Comparison of ENCODE assay signal across 1 cellular context in genomic region chrX:139204903-139205667, GRCh38.
TF ChIP-seq lines count a peak whose summit lies in the region.

No MANE protein-coding gene starts in this region.

TF ChIP-seq in IMR-90, 13 proteins besides CTCF, POLR2A, EP300 and RAD21:
- no peak for TF ChIP-seq CHD1 (IDR thresholded peaks at IDR 0.05; ENCODE audit: low read depth, low read length)
- no peak for TF ChIP-seq MXI1 (IDR thresholded peaks at IDR 0.05; ENCODE audit: borderline replicate concordance, low read depth, low read length)
- TF ChIP-seq ELK1 (IDR thresholded peaks at IDR 0.05; ENCODE audit: borderline replicate concordance, low read depth, low read length): no peak
